ENCODE assay signal across 23 cellular contexts in genomic region chr9:136344544-136345280, GRCh38. TPM values are rescaled to one million over a fixed set of nuclear protein-coding genes. Genes with fewer than 3 reads are reported as not detected.
A peak's percentile ranks its signal among the peaks of the same experiment; 100 is the strongest.
DNase-seq lines count a peak whose midpoint lies in the region; ATAC-seq and TF ChIP-seq lines count a peak whose summit lies in the region.
"Had no signal": no experiment of that assay in that cellular context is flagged by ENCODE, and none has a peak within 500 bp of the region (broad histone marks: within the 10 kb centered on the region; RNA-seq: fewer than 3 reads in every experiment).

No MANE protein-coding gene starts in this region.

- no peak overlapping the region for H3K4ac ChIP-seq in H9 (ENCODE audit: low read depth, low read length)

- no peak for ATAC-seq in gastroesophageal sphincter
- ATAC-seq in GM21360 (IDR thresholded peaks at IDR 0.05; ENCODE audit: unreplicated experiment): no peak
- no peak for ATAC-seq in GM18520 (IDR thresholded peaks at IDR 0.05; ENCODE audit: unreplicated experiment)

- H3K23me2 ChIP-seq in H9 (ENCODE audit: insufficient read length, low read depth, low read length, poor library complexity, severe bottlenecking): no peaks in the 10 kb centered on the region

- H3K4me3 Mint-ChIP-seq in H9: peak overlapping the region in 1 of 2 experiments; percentile 7; a peak in 1 of 5 replicates
- H3K4me3 Mint-ChIP-seq: activated naive CD8-positive, alpha-beta T cell; activated T-helper 1 cell treated with anti-CD3 and anti-CD28 coated beads, Interleukin-12 subunit alpha, Interleukin-12 subunit beta, Interleukin-2, Interleukin-4 antibody, amounts not matched to agents 30 ng/mL and 10 ng/mL and 1 ng/mL, durations not matched to agents 14 hours and 24 hours and 36 hours had no signal

- H3K9me3 Mint-ChIP-seq in H9: no peaks in the 10 kb centered on the region
- H3K9me3 Mint-ChIP-seq: activated T-helper 1 cell treated with anti-CD3 and anti-CD28 coated beads, Interleukin-12 subunit alpha, Interleukin-12 subunit beta, Interleukin-2, Interleukin-4 antibody, amounts not matched to agents 30 ng/mL and 10 ng/mL and 1 ng/mL, durations not matched to agents 14 hours and 24 hours and 36 hours; nephron had no signal

- no peak overlapping the region for H4K91ac ChIP-seq in H9 (ENCODE audit: insufficient read length, low read depth, low read length)

- peak overlapping the region in 2 of 3 experiments; percentile 6 to 44; a peak in 2 of 7 replicates for H3K27ac Mint-ChIP-seq in H9
- H3K27ac Mint-ChIP-seq: activated naive CD8-positive, alpha-beta T cell; activated T-helper 1 cell treated with anti-CD3 and anti-CD28 coated beads, Interleukin-12 subunit alpha, Interleukin-12 subunit beta, Interleukin-2, Interleukin-4 antibody, amounts not matched to agents 30 ng/mL and 10 ng/mL and 1 ng/mL, durations not matched to agents 14 hours and 24 hours and 36 hours; nephron had no signal

- H3K56ac ChIP-seq in H9 (ENCODE audit: insufficient read length, low read depth, low read length): no peak overlapping the region

- no peak overlapping the region for H2AFZ ChIP-seq in H9 (ENCODE audit: low read length)

- H2BK120ac ChIP-seq in H9 (ENCODE audit: low read depth, low read length, poor library complexity, severe bottlenecking): no peak overlapping the region

- H3K79me2 ChIP-seq in H9 (ENCODE audit: insufficient read depth, low read length): no peaks in the 10 kb centered on the region

- no peaks in the 10 kb centered on the region for H3K36me3 ChIP-seq in adipocyte (ENCODE audit: control insufficient read depth, insufficient read depth, low read length, severe bottlenecking)
- peaks cover 0 to 27% of the 10 kb centered on the region in 2 donors for H3K36me3 ChIP-seq in gastroesophageal sphincter
- peaks cover 9% of the 10 kb centered on the region for H3K36me3 ChIP-seq in suprapubic skin

- peaks cover 3 to 24% of the 10 kb centered on the region in 2 experiments; a peak in 3 of 4 replicates for H3K4me1 Mint-ChIP-seq in H9

- DNase-seq in H9: no peak
- DNase-seq in adipocyte (ENCODE audit: low read depth): no peak
- no peak for DNase-seq in suprapubic skin (ENCODE audit: low spot score in 2 of 2)
- no peak for DNase-seq in GM19240 (ENCODE audit: insufficient read length, low spot score)
- DNase-seq: AML-193; effector CD4-positive, alpha-beta T cell; HCEC 1CT; Karpas-422; NCI-H1105; NCI-H748 treated with DMSO at 0.1 percent for 48 hours; PC-3; T-helper 9 cell had no signal

- no peak overlapping the region for H4K8ac ChIP-seq in H9 (replicated peaks; ENCODE audit: insufficient read length, low read depth, low read length)

- no peak overlapping the region for H3K18ac ChIP-seq in H9 (ENCODE audit: insufficient read length, low read depth, low read length)

- no peak overlapping the region for H2BK12ac ChIP-seq in H9 (ENCODE audit: insufficient read length, low read depth, low read length)

- no peak overlapping the region for H2BK5ac ChIP-seq in H9 (ENCODE audit: insufficient read length, low read length)

- H3K79me1 ChIP-seq in H9 (ENCODE audit: insufficient read depth, low read depth, low read length, poor library complexity, severe bottlenecking): no peaks in the 10 kb centered on the region

- H3K4me1 ChIP-seq in H9 (ENCODE audit: insufficient read depth, low read length) (no peaks in the 10 kb centered on the region), adipocyte (ENCODE audit: control insufficient read depth, insufficient read depth, low read length) (peaks cover 22% of the 10 kb centered on the region), gastroesophageal sphincter (peaks cover 0 to 54% (median 16%) of the 10 kb centered on the region in 3 donors), suprapubic skin (peaks cover 48% of the 10 kb centered on the region)

- no peak overlapping the region for H2AK5ac ChIP-seq in H9 (ENCODE audit: insufficient read length, low read length)

- no peaks in the 10 kb centered on the region; a peak in 1 of 7 replicates for H3K36me3 Mint-ChIP-seq in H9 (ENCODE audit: insufficient read depth in 1 of 3, low read depth in 3 of 3)
- H3K36me3 Mint-ChIP-seq: activated naive CD8-positive, alpha-beta T cell had no signal

- H3K4me3 ChIP-seq in adipocyte (ENCODE audit: low read length) (peak overlapping the region; percentile 69), gastroesophageal sphincter (no peak overlapping the region), suprapubic skin (peak overlapping the region; percentile 21)
- H3K4me3 ChIP-seq: SK-N-MC had no signal

- no peak overlapping the region for H2BK20ac ChIP-seq in H9 (ENCODE audit: low read depth, low read length, poor library complexity, severe bottlenecking)

- H3K27me3 ChIP-seq in H9 (ENCODE audit: insufficient read depth, low read length) (no peaks in the 10 kb centered on the region), adipocyte (replicated peaks; ENCODE audit: control insufficient read depth, insufficient read depth, low read length) (no peaks in the 10 kb centered on the region), gastroesophageal sphincter (no peaks in the 10 kb centered on the region), suprapubic skin (no peaks in the 10 kb centered on the region)

- no peak overlapping the region for H3K4me2 ChIP-seq in H9 (ENCODE audit: insufficient read depth, insufficient read length, low read length)

- H3K9ac ChIP-seq in H9 (ENCODE audit: extremely low read depth, insufficient read length, low read length) (no peak overlapping the region), adipocyte (ENCODE audit: low read length) (peak overlapping the region; percentile 74)

- WGBS in H9 (ENCODE audit: extremely low coverage, insufficient read length, low lambda C conversion rate): no CpG with 5 or more reads among the region's 21 CpGs
- 74 to 86% methylated on average over 9 to 21 of the region's 21 CpGs for WGBS in gastroesophageal sphincter (ENCODE audit: low coverage in 1 of 2), 2 donors
- 64% methylated on average over 18 of the region's 21 CpGs for WGBS in suprapubic skin

- no peak for TF ChIP-seq POLR2A in gastroesophageal sphincter (IDR thresholded peaks at IDR 0.05)
- no peak for TF ChIP-seq POLR2A in suprapubic skin (IDR thresholded peaks at IDR 0.05)

- H2BK15ac ChIP-seq in H9 (ENCODE audit: low read depth, low read length): no peak overlapping the region

- H3K9me3 ChIP-seq in H9 (ENCODE audit: control insufficient read depth, low read depth, low read length) (no peaks in the 10 kb centered on the region), adipocyte (ENCODE audit: control insufficient read depth, low read length) (no peaks in the 10 kb centered on the region), gastroesophageal sphincter (no peaks in the 10 kb centered on the region), suprapubic skin (no peaks in the 10 kb centered on the region)

- no peaks in the 10 kb centered on the region for H4K20me1 ChIP-seq in H9 (ENCODE audit: control insufficient read depth, insufficient read depth, insufficient read length)

- no peak overlapping the region for H3T11ph ChIP-seq in H9 (ENCODE audit: low read length)

- H3K27me3 Mint-ChIP-seq in H9 (ENCODE audit: low read depth): no peaks in the 10 kb centered on the region; the same call in 1 of the 2 replicates
- H3K27me3 Mint-ChIP-seq: activated naive CD8-positive, alpha-beta T cell had no signal

- no peak overlapping the region for H4K5ac ChIP-seq in H9 (ENCODE audit: insufficient read length, low read depth, low read length)

- no peak overlapping the region; the same call in 1 of the 2 replicates for H3K14ac ChIP-seq in H9 (ENCODE audit: insufficient read depth, low read length)

- TF ChIP-seq EP300 in gastroesophageal sphincter (IDR thresholded peaks at IDR 0.05) (no peak), suprapubic skin (IDR thresholded peaks at IDR 0.05) (no peak)

- H3K23ac ChIP-seq in H9 (ENCODE audit: insufficient read length, low read depth, low read length): no peak overlapping the region

- no peak for TF ChIP-seq CTCF in H9 (conservative IDR thresholded peaks at IDR 0.05)
- TF ChIP-seq CTCF in gastroesophageal sphincter (IDR thresholded peaks at IDR 0.05): no peak
- TF ChIP-seq CTCF in suprapubic skin (IDR thresholded peaks at IDR 0.05): no peak

- H3K27ac ChIP-seq in H9 (ENCODE audit: insufficient read length, low read depth, low read length) (no peak overlapping the region), gastroesophageal sphincter (peak overlapping the region in 3 of 4 donors; percentile 50 to 58 (median 51)), suprapubic skin (no peak overlapping the region)
- H3K27ac ChIP-seq: SK-N-MC had no signal

RNA-seq across cellular contexts. Expression of gene GPSM1, which starts 17.4 kb away (rescaled TPM):
- total RNA-seq in H9 (2021) (22.1 and 24.7 TPM in 2 replicates), gastroesophageal sphincter (10 to 100 TPM in 3 of 4 donors, 1 to 10 TPM in 1; 10.0 to 14.9 (median 13.0) TPM), suprapubic skin (10 to 100 TPM; 11.5 to 14.6 (median 13.7) TPM)

RNA-seq across cellular contexts. Expression of gene DNLZ, which starts 18.8 kb away (rescaled TPM):
- 22.3 and 24.8 TPM in 2 replicates for total RNA-seq in H9 (2021)
- total RNA-seq in gastroesophageal sphincter: 10 to 100 TPM in 3 of 4 donors, 1 to 10 TPM in 1; 8.4 to 23.7 (median 15.7) TPM
- 10 to 100 TPM; 11.3 to 46.4 (median 37.9) TPM for total RNA-seq in suprapubic skin

RNA-seq across cellular contexts. Expression of gene CARD9, which starts 28.8 kb away (rescaled TPM):
- 5.5 and 5.6 TPM in 2 replicates for total RNA-seq in H9 (2021)
- total RNA-seq in gastroesophageal sphincter: 1 to 10 TPM; 1.3 to 2.3 (median 1.8) TPM
- total RNA-seq in suprapubic skin: 1 to 10 TPM; 2.3 to 7.4 (median 3.3) TPM

RNA-seq across cellular contexts. Expression of gene CCDC187, which starts 40.8 kb away (rescaled TPM):
- total RNA-seq in H9 (2021) (0.07 and 0.09 TPM in 2 replicates), gastroesophageal sphincter (not detected), suprapubic skin (under 1 TPM in 2 of 4 donors, not detected in 2; 0.13 to 0.45 TPM)
- total RNA-seq: activated CD8-positive, alpha-beta memory T cell treated with anti-CD3 and anti-CD28 coated beads for 36 hours; activated T-helper 1 cell treated with anti-CD3 and anti-CD28 coated beads, Interleukin-12 subunit alpha, Interleukin-12 subunit beta, Interleukin-2, Interleukin-4 antibody, amounts not matched to agents 30 ng/mL and 10 ng/mL and 1 ng/mL, durations not matched to agents 14 hours and 24 hours and 36 hours; bronchial epithelial cell; fibroblast of lung; pulmonary artery endothelial cell had no signal

RNA-seq across cellular contexts. Expression of gene SNAPC4, which starts 55.3 kb away (rescaled TPM):
- total RNA-seq in H9 (2021) (29.7 TPM in 2 replicates), gastroesophageal sphincter (1 to 10 TPM; 3.5 to 8.4 (median 5.5) TPM), suprapubic skin (10 to 100 TPM in 2 of 4 donors, 1 to 10 TPM in 2; 6.1 to 11.1 (median 9.8) TPM)

Comparison
In these comparisons a context has a peak if more than half of its experiments do, and no peak if none do; other contexts are left out.
1. H3K27ac ChIP-seq: peak in gastroesophageal sphincter (3 of 4); none in H9 (single experiment) and suprapubic skin (single experiment).
2. H3K4me3 ChIP-seq: peak in adipocyte (single experiment) and suprapubic skin (single experiment); none in gastroesophageal sphincter (0 of 2).